In genomic region chr14:73723411-73723798, GRCh38 we compare ENCODE assay signal across 10 cellular contexts. TPM values are rescaled to one million over a fixed set of nuclear protein-coding genes. Genes with fewer than 3 reads are reported as not detected.
DNase-seq lines count a peak whose midpoint lies in the region; ATAC-seq and TF ChIP-seq lines count a peak whose summit lies in the region.
"Had no signal": no experiment of that assay in that cellular context is flagged by ENCODE, and none has a peak within 500 bp of the region (broad histone marks: within the 10 kb centered on the region; RNA-seq: fewer than 3 reads in every experiment).

No MANE protein-coding gene starts in this region.

- H3K9me3 Mint-ChIP-seq in activated naive CD4-positive, alpha-beta T cell treated with anti-CD3 and anti-CD28 coated beads, Interleukin-2, amount 50 U/mL, for 24 hours: no peaks in the 10 kb centered on the region
- H3K9me3 Mint-ChIP-seq in activated T-helper 1 cell treated with anti-CD3 and anti-CD28 coated beads, Interleukin-12 subunit alpha, Interleukin-12 subunit beta, Interleukin-2, Interleukin-4 antibody, amounts not matched to agents 30 ng/mL and 10 ng/mL and 1 ng/mL, durations not matched to agents 14 hours and 24 hours and 36 hours: no peaks in the 10 kb centered on the region

- ATAC-seq in lower lobe of right lung (no peak), upper lobe of right lung (no peak)

- H3K27ac ChIP-seq in lower lobe of right lung (peak overlapping the region; percentile 70), upper lobe of right lung (peak overlapping the region; percentile 75)

- no peak overlapping the region for H3K4me3 ChIP-seq in lower lobe of right lung
- H3K4me3 ChIP-seq in upper lobe of right lung: no peak overlapping the region

- peaks cover 9% of the 10 kb centered on the region for H3K4me1 Mint-ChIP-seq in activated naive CD4-positive, alpha-beta T cell treated with anti-CD3 and anti-CD28 coated beads, Interleukin-2, amount 50 U/mL, for 24 hours
- peaks cover 6% of the 10 kb centered on the region for H3K4me1 Mint-ChIP-seq in activated T-helper 1 cell treated with anti-CD3 and anti-CD28 coated beads, Interleukin-12 subunit alpha, Interleukin-12 subunit beta, Interleukin-2, Interleukin-4 antibody, amounts not matched to agents 30 ng/mL and 10 ng/mL and 1 ng/mL, durations not matched to agents 14 hours and 24 hours and 36 hours (ENCODE audit: low read depth)

- H3K27me3 ChIP-seq in lower lobe of right lung (ENCODE audit: low read depth) (no peaks in the 10 kb centered on the region), upper lobe of right lung (no peaks in the 10 kb centered on the region)

- TF ChIP-seq CTCF in lower lobe of right lung (IDR thresholded peaks at IDR 0.05): no peak
- no peak for TF ChIP-seq CTCF in upper lobe of right lung (IDR thresholded peaks at IDR 0.05)

- no peak for DNase-seq in activated naive CD4-positive, alpha-beta T cell (lab: John Stamatoyannopoulos, UW)
- peak; percentile 41 for DNase-seq in astrocyte of the hippocampus (ENCODE audit: low read depth, low spot score)
- no peak for DNase-seq in lower lobe of right lung
- DNase-seq in upper lobe of right lung: no peak
- DNase-seq in activated T-helper 1 cell treated with anti-CD3 and anti-CD28 coated beads, Interleukin-12 subunit alpha, Interleukin-12 subunit beta, Interleukin-2, Interleukin-4 antibody, amounts not matched to agents 30 ng/mL and 10 ng/mL and 1 ng/mL, durations not matched to agents 14 hours and 24 hours and 36 hours (ENCODE audit: low spot score): no peak
- no peak for DNase-seq in cerebellar cortex (ENCODE audit: low spot score)
- DNase-seq in NCI-H1436 (lab: John Stamatoyannopoulos, UW): no peak
- DNase-seq: Caco-2, OCI-M1 had no signal

- H3K27me3 Mint-ChIP-seq in activated naive CD4-positive, alpha-beta T cell treated with anti-CD3 and anti-CD28 coated beads, Interleukin-2, amount 50 U/mL, for 24 hours: no peaks in the 10 kb centered on the region
- no peaks in the 10 kb centered on the region for H3K27me3 Mint-ChIP-seq in activated T-helper 1 cell treated with anti-CD3 and anti-CD28 coated beads, Interleukin-12 subunit alpha, Interleukin-12 subunit beta, Interleukin-2, Interleukin-4 antibody, amounts not matched to agents 30 ng/mL and 10 ng/mL and 1 ng/mL, durations not matched to agents 14 hours and 24 hours and 36 hours (ENCODE audit: insufficient read depth)

- H3K4me3 Mint-ChIP-seq in activated naive CD4-positive, alpha-beta T cell treated with anti-CD3 and anti-CD28 coated beads, Interleukin-2, amount 50 U/mL, for 24 hours: no peak overlapping the region
- H3K4me3 Mint-ChIP-seq in activated T-helper 1 cell treated with anti-CD3 and anti-CD28 coated beads, Interleukin-12 subunit alpha, Interleukin-12 subunit beta, Interleukin-2, Interleukin-4 antibody, amounts not matched to agents 30 ng/mL and 10 ng/mL and 1 ng/mL, durations not matched to agents 14 hours and 24 hours and 36 hours: no peak overlapping the region

- H3K36me3 ChIP-seq in lower lobe of right lung (peaks cover 95% of the 10 kb centered on the region), upper lobe of right lung (peaks cover 99% of the 10 kb centered on the region)

- peak overlapping the region; percentile 76 for H3K27ac Mint-ChIP-seq in activated naive CD4-positive, alpha-beta T cell treated with anti-CD3 and anti-CD28 coated beads, Interleukin-2, amount 50 U/mL, for 24 hours
- H3K27ac Mint-ChIP-seq in activated T-helper 1 cell treated with anti-CD3 and anti-CD28 coated beads, Interleukin-12 subunit alpha, Interleukin-12 subunit beta, Interleukin-2, Interleukin-4 antibody, amounts not matched to agents 30 ng/mL and 10 ng/mL and 1 ng/mL, durations not matched to agents 14 hours and 24 hours and 36 hours: no peak overlapping the region

- intact Hi-C loops in lower lobe of right lung (cut with DNase I): loop anchor here (10.0 kb wide), 1 partner anchor 101 kb away; no protein-coding TSS in a partner anchor
- intact Hi-C loops in upper lobe of right lung (cut with DNase I): no loop called here
- intact Hi-C loops in activated T-helper 1 cell treated with anti-CD3 and anti-CD28 coated beads, Interleukin-12 subunit alpha, Interleukin-12 subunit beta, Interleukin-2, Interleukin-4 antibody, amounts not matched to agents 30 ng/mL and 10 ng/mL and 1 ng/mL, durations not matched to agents 14 hours and 24 hours and 36 hours (cut with micrococcal nuclease): no loop called here

- H3K9me3 ChIP-seq in lower lobe of right lung (no peaks in the 10 kb centered on the region), upper lobe of right lung (no peaks in the 10 kb centered on the region)
- H3K9me3 ChIP-seq: Caco-2 had no signal

- H3K4me1 ChIP-seq in lower lobe of right lung: peaks cover 57% of the 10 kb centered on the region
- H3K4me1 ChIP-seq in upper lobe of right lung: peaks cover 36% of the 10 kb centered on the region
- H3K4me1 ChIP-seq: Caco-2 had no signal

- peaks cover 6% of the 10 kb centered on the region for H3K36me3 Mint-ChIP-seq in activated naive CD4-positive, alpha-beta T cell treated with anti-CD3 and anti-CD28 coated beads, Interleukin-2, amount 50 U/mL, for 24 hours
- peaks cover 48% of the 10 kb centered on the region for H3K36me3 Mint-ChIP-seq in activated T-helper 1 cell treated with anti-CD3 and anti-CD28 coated beads, Interleukin-12 subunit alpha, Interleukin-12 subunit beta, Interleukin-2, Interleukin-4 antibody, amounts not matched to agents 30 ng/mL and 10 ng/mL and 1 ng/mL, durations not matched to agents 14 hours and 24 hours and 36 hours (ENCODE audit: low read depth)

RNA-seq across cellular contexts. Expression of gene PNMA1, which starts 9.2 kb away (rescaled TPM):
- total RNA-seq in lower lobe of right lung: 24.4 TPM
- total RNA-seq in upper lobe of right lung: 22.0 TPM
- 29.7 and 30.6 TPM in 2 replicates for total RNA-seq in activated T-helper 1 cell treated with anti-CD3 and anti-CD28 coated beads, Interleukin-12 subunit alpha, Interleukin-12 subunit beta, Interleukin-2, Interleukin-4 antibody, amounts not matched to agents 30 ng/mL and 10 ng/mL and 1 ng/mL, durations not matched to agents 14 hours and 24 hours and 36 hours
